In the genomic region with DNA sequence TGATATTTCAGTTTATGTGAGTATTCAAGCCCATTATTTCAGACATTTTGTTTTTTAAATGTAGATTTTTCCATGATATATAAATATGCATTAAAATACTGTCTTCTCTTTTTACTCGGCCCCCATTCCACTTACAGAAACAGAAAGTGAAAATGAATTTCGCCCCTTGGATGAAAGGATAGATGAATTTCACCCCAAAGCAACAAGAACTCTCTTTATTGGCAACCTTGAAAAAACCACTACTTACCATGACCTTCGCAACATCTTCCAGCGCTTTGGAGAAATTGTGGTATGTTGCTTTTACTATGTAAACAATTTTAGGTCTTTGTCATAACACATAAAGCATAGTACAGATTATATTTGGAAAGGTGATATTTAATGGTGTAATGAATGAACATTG, we compare ENCODE assay signal across 11 cellular contexts. TPM values are rescaled to one million over a fixed set of nuclear protein-coding genes. Genes with fewer than 3 reads are reported as not detected.
DNase-seq lines count a peak whose midpoint lies in the region; ATAC-seq and TF ChIP-seq lines count a peak whose summit lies in the region.
"Had no signal": no experiment of that assay in that cellular context is flagged by ENCODE, and none has a peak within 500 bp of the region (broad histone marks: within the 10 kb centered on the region; RNA-seq: fewer than 3 reads in every experiment).

No MANE protein-coding gene starts in this region.

- H3K4me1 Mint-ChIP-seq in T-helper 1 cell treated with Interleukin-12 subunit alpha and Interleukin-12 subunit beta and Interleukin-4 antibody, amounts not matched to agents 30 μg/mL and 1 μg/mL, for 36 hours (ENCODE audit: low read depth), result peaks cover 25% of the 10 kb centered on the region
- H3K4me1 Mint-ChIP-seq in endothelial cell (ENCODE audit: unreplicated experiment), result no peaks in the 10 kb centered on the region

- TF ChIP-seq POLR2A in HCT116 (IDR thresholded peaks at IDR 0.05; ENCODE audit: borderline replicate concordance, extremely low read depth, insufficient read depth, insufficient read length), result no peak
- TF ChIP-seq POLR2A in esophagus muscularis mucosa (IDR thresholded peaks at IDR 0.05; ENCODE audit: low read depth), result no peak

- no peaks in the 10 kb centered on the region for H3K27me3 Mint-ChIP-seq in T-helper 1 cell treated with Interleukin-12 subunit alpha and Interleukin-12 subunit beta and Interleukin-4 antibody, amounts not matched to agents 30 μg/mL and 1 μg/mL, for 36 hours (ENCODE audit: low read depth)
- peaks cover 3% of the 10 kb centered on the region for H3K27me3 Mint-ChIP-seq in endothelial cell (ENCODE audit: unreplicated experiment)

- peak overlapping the region; percentile 73 for H3K4me3 Mint-ChIP-seq in T-helper 1 cell treated with Interleukin-12 subunit alpha and Interleukin-12 subunit beta and Interleukin-4 antibody, amounts not matched to agents 30 μg/mL and 1 μg/mL, for 36 hours
- no peak overlapping the region for H3K4me3 Mint-ChIP-seq in endothelial cell (ENCODE audit: unreplicated experiment)

- CTCF ChIA-PET in HCT116 (lab: Charles Lee), result no interaction called here

- no peak overlapping the region for H2AFZ ChIP-seq in HCT116 (ENCODE audit: low read depth, low read length, poor library complexity, severe bottlenecking)

- no peak for DNase-seq in HCT116 (ENCODE audit: low read depth, low spot score)
- DNase-seq in esophagus muscularis mucosa (ENCODE audit: extremely low spot score), result no peak
- no peak for DNase-seq in coronary artery (ENCODE audit: low spot score)
- no peak for DNase-seq in LoVo (ENCODE audit: low spot score)
- DNase-seq in SIG-M5 treated with dmso at 0.1 percent for 504 hours (lab: John Stamatoyannopoulos, UW; ENCODE audit: unreplicated experiment), result no peak
- no peak for DNase-seq in endothelial cell (ENCODE audit: low spot score)
- DNase-seq: activated naive CD4-positive, alpha-beta T cell treated with Interleukin-2 at 50 U/mL for 16 hours; NCI-H82; T1000 had no signal

- H3K79me2 ChIP-seq in HCT116 (ENCODE audit: insufficient read depth, low read length), result peaks cover 93% of the 10 kb centered on the region

- POLR2A ChIA-PET in HCT116 (lab: Charles Lee), result interaction anchor here (1.2 kb wide), 1 partner anchor 69 kb away, joined by 3 read pairs; the partner anchor contains the start of gene SPEN

- H3K4me2 ChIP-seq in HCT116 (ENCODE audit: low read length), result peak overlapping the region; percentile 38; the same call in 1 of the 2 replicates
- peak overlapping the region; percentile 30 for H3K4me2 ChIP-seq in skeletal muscle satellite cell (ENCODE audit: low read length)

- H3K36me3 Mint-ChIP-seq in T-helper 1 cell treated with Interleukin-12 subunit alpha and Interleukin-12 subunit beta and Interleukin-4 antibody, amounts not matched to agents 30 μg/mL and 1 μg/mL, for 36 hours (ENCODE audit: low read depth), result peaks cover 46% of the 10 kb centered on the region
- H3K36me3 Mint-ChIP-seq in endothelial cell (ENCODE audit: low read depth, unreplicated experiment), result peaks cover 6% of the 10 kb centered on the region

- H3K4me1 ChIP-seq in HCT116 (ENCODE audit: control insufficient read depth in 1 of 2, insufficient read depth in 2 of 2, low read length in 2 of 2), result peaks cover 0 to 24% of the 10 kb centered on the region in 2 experiments; a peak in 2 of 4 replicates
- peaks cover 3 to 30% (median 17%) of the 10 kb centered on the region in 4 donors for H3K4me1 ChIP-seq in esophagus muscularis mucosa
- H3K4me1 ChIP-seq in skeletal muscle satellite cell (ENCODE audit: control insufficient read depth, insufficient read depth, low read length), result peaks cover 42% of the 10 kb centered on the region

- H3K36me3 ChIP-seq in HCT116 (ENCODE audit: control insufficient read depth in 1 of 2, insufficient read depth in 2 of 2, low read length in 2 of 2) (peaks cover 22% of the 10 kb centered on the region in 2 experiments), esophagus muscularis mucosa (peaks cover 20 to 97% (median 64%) of the 10 kb centered on the region in 4 donors), skeletal muscle satellite cell (ENCODE audit: insufficient read depth, low read length) (peaks cover 17% of the 10 kb centered on the region)

- H3K4me3 ChIP-seq in HCT116 (replicated peaks in 1 of 2; ENCODE audit: low read depth in 1 of 2, low read length in 2 of 2) (no peak overlapping the region), esophagus muscularis mucosa (peak overlapping the region in 3 of 4 donors; percentile 10 to 24 (median 22)), skeletal muscle satellite cell (ENCODE audit: low read length) (no peak overlapping the region), coronary artery (no peak overlapping the region)

- peak overlapping the region; percentile 68 for H3K27ac Mint-ChIP-seq in T-helper 1 cell treated with Interleukin-12 subunit alpha and Interleukin-12 subunit beta and Interleukin-4 antibody, amounts not matched to agents 30 μg/mL and 1 μg/mL, for 36 hours
- H3K27ac Mint-ChIP-seq in endothelial cell (ENCODE audit: unreplicated experiment), result no peak overlapping the region

- H3K27me3 ChIP-seq in HCT116 (ENCODE audit: insufficient read depth, low read length) (no peaks in the 10 kb centered on the region), esophagus muscularis mucosa (no peaks in the 10 kb centered on the region), skeletal muscle satellite cell (ENCODE audit: control insufficient read depth, insufficient read depth, low read length) (no peaks in the 10 kb centered on the region)

- no peak for TF ChIP-seq RAD21 in HCT116 (IDR thresholded peaks at IDR 0.05; ENCODE audit: low read depth)

- no peaks in the 10 kb centered on the region for H3K9me3 Mint-ChIP-seq in T-helper 1 cell treated with Interleukin-12 subunit alpha and Interleukin-12 subunit beta and Interleukin-4 antibody, amounts not matched to agents 30 μg/mL and 1 μg/mL, for 36 hours
- H3K9me3 Mint-ChIP-seq in endothelial cell (ENCODE audit: unreplicated experiment), result no peaks in the 10 kb centered on the region

- no peak for TF ChIP-seq EP300 in esophagus muscularis mucosa (IDR thresholded peaks at IDR 0.05)

- H3K9me2 ChIP-seq in HCT116 (ENCODE audit: insufficient read depth), result no peaks in the 10 kb centered on the region

- RAD21 ChIA-PET in HCT116 (lab: Charles Lee; ENCODE audit: low non-redundant PET in 1 of 2, low total read pairs in 2 of 2, uncharacterized antibody in 2 of 2, unreplicated experiment in 2 of 2), result no interaction called here

- H3K27ac ChIP-seq in HCT116 (ENCODE audit: low read depth, low read length) (no peak overlapping the region), esophagus muscularis mucosa (replicated peaks in 1 of 4) (peak overlapping the region in 3 of 4 donors; percentile 15 to 61 (median 56)), coronary artery (no peak overlapping the region)

- ATAC-seq in HCT116, result no peak

- no TSS peak for BruUV-seq in HCT116 (replicated peaks; lab: Mats Ljungman, UMichigan)

- H3K9me3 ChIP-seq in HCT116 (ENCODE audit: control insufficient read depth in 1 of 2, insufficient read depth in 1 of 2, low read depth in 1 of 2, low read length in 2 of 2), result no peaks in the 10 kb centered on the region
- H3K9me3 ChIP-seq in esophagus muscularis mucosa, result no peaks in the 10 kb centered on the region
- H3K9me3 ChIP-seq in skeletal muscle satellite cell (replicated peaks; ENCODE audit: low read length), result no peaks in the 10 kb centered on the region

- H4K20me1 ChIP-seq in HCT116 (ENCODE audit: insufficient read depth), result peaks cover 18% of the 10 kb centered on the region; the same call in 1 of the 2 replicates

- TF ChIP-seq CTCF in HCT116 (IDR thresholded peaks at IDR 0.05 in 2 of 3, conservative IDR thresholded peaks at IDR 0.05 in 1 of 3; ENCODE audit: borderline replicate concordance in 1 of 3, insufficient read depth in 1 of 3, low read depth in 2 of 3, low read length in 2 of 3), result no peak
- TF ChIP-seq CTCF in esophagus muscularis mucosa (IDR thresholded peaks at IDR 0.05), result no peak
- TF ChIP-seq CTCF in coronary artery (IDR thresholded peaks at IDR 0.05), result no peak
- TF ChIP-seq CTCF in endothelial cell (IDR thresholded peaks at IDR 0.05; ENCODE audit: unreplicated experiment), result no peak

- 48% methylated on average over 4 of the region's 4 CpGs for WGBS in esophagus muscularis mucosa

- H3K9ac ChIP-seq in HCT116 (ENCODE audit: low read length), result no peak overlapping the region
- H3K9ac ChIP-seq in skeletal muscle satellite cell (ENCODE audit: low read depth, low read length), result peak overlapping the region; percentile 17

- intact Hi-C loops in HCT116 (cut with micrococcal nuclease) (loop anchor here (5.0 kb wide), 1 partner anchor 99 kb away; no protein-coding TSS in a partner anchor), esophagus muscularis mucosa (cut with DNase I) (no loop called here)

TF ChIP-seq in HCT116, 20 proteins besides CTCF, POLR2A, EP300 and RAD21 (continues in another document):
- no peak for TF ChIP-seq ZFX (IDR thresholded peaks at IDR 0.05)
- TF ChIP-seq, protein P1, sequence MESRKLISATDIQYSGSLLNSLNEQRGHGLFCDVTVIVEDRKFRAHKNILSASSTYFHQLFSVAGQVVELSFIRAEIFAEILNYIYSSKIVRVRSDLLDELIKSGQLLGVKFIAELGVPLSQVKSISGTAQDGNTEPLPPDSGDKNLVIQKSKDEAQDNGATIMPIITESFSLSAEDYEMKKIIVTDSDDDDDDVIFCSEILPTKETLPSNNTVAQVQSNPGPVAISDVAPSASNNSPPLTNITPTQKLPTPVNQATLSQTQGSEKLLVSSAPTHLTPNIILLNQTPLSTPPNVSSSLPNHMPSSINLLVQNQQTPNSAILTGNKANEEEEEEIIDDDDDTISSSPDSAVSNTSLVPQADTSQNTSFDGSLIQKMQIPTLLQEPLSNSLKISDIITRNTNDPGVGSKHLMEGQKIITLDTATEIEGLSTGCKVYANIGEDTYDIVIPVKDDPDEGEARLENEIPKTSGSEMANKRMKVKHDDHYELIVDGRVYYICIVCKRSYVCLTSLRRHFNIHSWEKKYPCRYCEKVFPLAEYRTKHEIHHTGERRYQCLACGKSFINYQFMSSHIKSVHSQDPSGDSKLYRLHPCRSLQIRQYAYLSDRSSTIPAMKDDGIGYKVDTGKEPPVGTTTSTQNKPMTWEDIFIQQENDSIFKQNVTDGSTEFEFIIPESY (IDR thresholded peaks at IDR 0.05; ENCODE audit: extremely low read depth, insufficient replicate concordance, low read length), result no peak
- no peak for TF ChIP-seq EGR1 (IDR thresholded peaks at IDR 0.05; ENCODE audit: low read depth)
- TF ChIP-seq ELF1 (IDR thresholded peaks at IDR 0.05; ENCODE audit: borderline replicate concordance, low read depth), result no peak
- no peak for TF ChIP-seq CEBPB (IDR thresholded peaks at IDR 0.05; ENCODE audit: low read depth)

RNA-seq across cellular contexts. Expression of gene ZBTB17, which starts 59.9 kb away (rescaled TPM):
- 31.6 TPM for total RNA-seq in HCT116 (2021; ENCODE audit: unreplicated experiment)
- 40.8 and 53.1 TPM in 2 replicates for polyA plus RNA-seq in HCT116 (2012)
- 10 to 100 TPM; 29.5 to 40.8 (median 34.6) TPM for total RNA-seq in esophagus muscularis mucosa
- 23.8 and 26.0 TPM in 2 replicates for total RNA-seq in skeletal muscle satellite cell (2012; rRNA removed)
- 33.6 TPM for total RNA-seq in endothelial cell (ENCODE audit: unreplicated experiment)

Comparison
In these comparisons a context has a peak if more than half of its experiments do, and no peak if none do; other contexts are left out.
1. H3K27ac ChIP-seq: peak in esophagus muscularis mucosa (3 of 4); none in HCT116 (single experiment) and coronary artery (0 of 2).
2. H3K4me3 ChIP-seq: peak in esophagus muscularis mucosa (3 of 4); none in HCT116 (0 of 2), skeletal muscle satellite cell (single experiment) and coronary artery (single experiment).